23 cellular contexts compared by ENCODE assay signal in genomic region chr6:16665992-16666391, GRCh38.
DNase-seq lines count a peak whose midpoint lies in the region; TF ChIP-seq lines count a peak whose summit lies in the region.
"Had no signal": no experiment of that assay in that cellular context is flagged by ENCODE, and none has a peak within 500 bp of the region (broad histone marks: within the 10 kb centered on the region; RNA-seq: fewer than 3 reads in every experiment).

No MANE protein-coding gene starts in this region.

- POLR2A ChIA-PET in activated CD4-positive, alpha-beta memory T cell treated with anti-CD3 and anti-CD28 coated beads, Interleukin-2, amount 10 ng/mL, durations not matched to agents 7 days and 5 days (lab: Charles Lee) = interaction anchor here (0.8 to 6.7 kb wide), 2 partner anchors 32 to 96 kb away, joined by 3 to 68 read pairs; partner anchors contain the start of gene ATXN1
- POLR2A ChIA-PET in activated CD4-positive, alpha-beta memory T cell treated with anti-CD3 and anti-CD28 coated beads for 36 hours (lab: Charles Lee) = no interaction called here
- POLR2A ChIA-PET in CD4-positive, alpha-beta memory T cell (lab: Charles Lee; ENCODE audit: partially characterized antibody) = interaction anchor here (1.6 to 7.9 kb wide), 2 partner anchors 8 to 32 kb away, joined by 6 to 65 read pairs; no protein-coding TSS in a partner anchor

- peaks cover 61% of the 10 kb centered on the region for H3K36me3 Mint-ChIP-seq in activated CD4-positive, alpha-beta memory T cell treated with anti-CD3 and anti-CD28 coated beads, Interleukin-2, amount 10 ng/mL, durations not matched to agents 7 days and 5 days (ENCODE audit: low read depth)
- H3K36me3 Mint-ChIP-seq in activated CD4-positive, alpha-beta memory T cell treated with anti-CD3 and anti-CD28 coated beads for 36 hours = peaks cover 28% of the 10 kb centered on the region
- peaks cover 18 to 35% of the 10 kb centered on the region in 2 donors for H3K36me3 Mint-ChIP-seq in CD4-positive, alpha-beta memory T cell
- H3K36me3 Mint-ChIP-seq in activated T-helper 2 cell treated with anti-CD3 and anti-CD28 coated beads, Interferon-gamma antibody, Interleukin-2, Interleukin-4, amounts not matched to agents 10 μg/mL and 5 μg/mL and 100 μg/mL, durations not matched to agents 14 hours and 24 hours and 36 hours (ENCODE audit: low read depth) = peaks cover 68% of the 10 kb centered on the region
- H3K36me3 Mint-ChIP-seq in nephron progenitor cell (ENCODE audit: low read depth) = peaks cover 6% of the 10 kb centered on the region

- CTCF ChIA-PET in activated CD4-positive, alpha-beta memory T cell treated with anti-CD3 and anti-CD28 coated beads, Interleukin-2, amount 10 ng/mL, durations not matched to agents 7 days and 5 days (lab: Charles Lee) = interaction anchor here (1.4 to 2.0 kb wide), 2 partner anchors 96 to 102 kb away, joined by 3 to 4 read pairs; partner anchors contain the start of gene ATXN1
- CTCF ChIA-PET in activated CD4-positive, alpha-beta memory T cell treated with anti-CD3 and anti-CD28 coated beads for 36 hours (lab: Charles Lee) = interaction anchor here (1.2 kb wide), 1 partner anchor 46 kb away, joined by 4 read pairs; no protein-coding TSS in a partner anchor
- CTCF ChIA-PET in CD4-positive, alpha-beta memory T cell (lab: Charles Lee; ENCODE audit: partially characterized antibody) = no interaction called here

- peaks cover 36% of the 10 kb centered on the region for H3K4me1 ChIP-seq in CD4-positive, alpha-beta memory T cell (ENCODE audit: insufficient read depth, low read length)
- H3K4me1 ChIP-seq: BE2C had no signal

- peak overlapping the region; percentile 9 for H3K27ac Mint-ChIP-seq in activated CD4-positive, alpha-beta memory T cell treated with anti-CD3 and anti-CD28 coated beads, Interleukin-2, amount 10 ng/mL, durations not matched to agents 7 days and 5 days
- H3K27ac Mint-ChIP-seq in activated CD4-positive, alpha-beta memory T cell treated with anti-CD3 and anti-CD28 coated beads for 36 hours = no peak overlapping the region
- H3K27ac Mint-ChIP-seq in CD4-positive, alpha-beta memory T cell = peak overlapping the region in 4 of 7 donors; percentile 1 to 62 (median 24)
- peak overlapping the region; percentile 10 for H3K27ac Mint-ChIP-seq in activated T-helper 2 cell treated with anti-CD3 and anti-CD28 coated beads, Interferon-gamma antibody, Interleukin-2, Interleukin-4, amounts not matched to agents 10 μg/mL and 5 μg/mL and 100 μg/mL, durations not matched to agents 14 hours and 24 hours and 36 hours
- H3K27ac Mint-ChIP-seq in nephron progenitor cell = peak overlapping the region; percentile 56
- H3K27ac Mint-ChIP-seq: CD4-positive, alpha-beta T cell; GM23338; H9; HFFc6 had no signal

- no peak overlapping the region for H3K4me3 ChIP-seq in CD4-positive, alpha-beta memory T cell (ENCODE audit: low read length in 2 of 2)
- H3K4me3 ChIP-seq: A549; BLaER1 treated with 17β-estradiol and CSF1 and Interleukin-3, amounts not matched to agents 10 nM and 100 nM; GM23338 had no signal

- peaks cover 48% of the 10 kb centered on the region for H3K4me1 Mint-ChIP-seq in activated CD4-positive, alpha-beta memory T cell treated with anti-CD3 and anti-CD28 coated beads, Interleukin-2, amount 10 ng/mL, durations not matched to agents 7 days and 5 days
- peaks cover 65% of the 10 kb centered on the region for H3K4me1 Mint-ChIP-seq in activated CD4-positive, alpha-beta memory T cell treated with anti-CD3 and anti-CD28 coated beads for 36 hours (ENCODE audit: low read depth)
- H3K4me1 Mint-ChIP-seq in CD4-positive, alpha-beta memory T cell = peaks cover 32 to 45% (median 39%) of the 10 kb centered on the region in 4 donors
- peaks cover 59% of the 10 kb centered on the region for H3K4me1 Mint-ChIP-seq in activated T-helper 2 cell treated with anti-CD3 and anti-CD28 coated beads, Interferon-gamma antibody, Interleukin-2, Interleukin-4, amounts not matched to agents 10 μg/mL and 5 μg/mL and 100 μg/mL, durations not matched to agents 14 hours and 24 hours and 36 hours (ENCODE audit: low read depth)
- H3K4me1 Mint-ChIP-seq in nephron progenitor cell = peaks cover 5% of the 10 kb centered on the region

- H3K9me3 ChIP-seq in CD4-positive, alpha-beta memory T cell (ENCODE audit: control insufficient read depth in 1 of 2, low read length in 2 of 2) = no peaks in the 10 kb centered on the region
- H3K9me3 ChIP-seq: BE2C had no signal

- intact Hi-C loops in activated CD4-positive, alpha-beta memory T cell treated with anti-CD3 and anti-CD28 coated beads for 36 hours (cut with micrococcal nuclease) = no loop called here
- intact Hi-C loops in CD4-positive, alpha-beta memory T cell (cut with micrococcal nuclease) = no loop called here
- intact Hi-C loops in activated T-helper 2 cell treated with anti-CD3 and anti-CD28 coated beads, Interferon-gamma antibody, Interleukin-2, Interleukin-4, amounts not matched to agents 10 μg/mL and 5 μg/mL and 100 μg/mL, durations not matched to agents 14 hours and 24 hours and 36 hours (cut with micrococcal nuclease) = no loop called here

- no peaks in the 10 kb centered on the region for H3K27me3 Mint-ChIP-seq in activated CD4-positive, alpha-beta memory T cell treated with anti-CD3 and anti-CD28 coated beads, Interleukin-2, amount 10 ng/mL, durations not matched to agents 7 days and 5 days
- H3K27me3 Mint-ChIP-seq in activated CD4-positive, alpha-beta memory T cell treated with anti-CD3 and anti-CD28 coated beads for 36 hours = no peaks in the 10 kb centered on the region
- no peaks in the 10 kb centered on the region for H3K27me3 Mint-ChIP-seq in CD4-positive, alpha-beta memory T cell
- H3K27me3 Mint-ChIP-seq in activated T-helper 2 cell treated with anti-CD3 and anti-CD28 coated beads, Interferon-gamma antibody, Interleukin-2, Interleukin-4, amounts not matched to agents 10 μg/mL and 5 μg/mL and 100 μg/mL, durations not matched to agents 14 hours and 24 hours and 36 hours (ENCODE audit: low read depth) = no peaks in the 10 kb centered on the region
- H3K27me3 Mint-ChIP-seq in nephron progenitor cell (ENCODE audit: low read depth, poor library complexity) = no peaks in the 10 kb centered on the region
- H3K27me3 Mint-ChIP-seq: CD4-positive, alpha-beta T cell had no signal

- H3K4me3 Mint-ChIP-seq in activated CD4-positive, alpha-beta memory T cell treated with anti-CD3 and anti-CD28 coated beads, Interleukin-2, amount 10 ng/mL, durations not matched to agents 7 days and 5 days = no peak overlapping the region
- no peak overlapping the region for H3K4me3 Mint-ChIP-seq in activated CD4-positive, alpha-beta memory T cell treated with anti-CD3 and anti-CD28 coated beads for 36 hours
- no peak overlapping the region for H3K4me3 Mint-ChIP-seq in CD4-positive, alpha-beta memory T cell
- H3K4me3 Mint-ChIP-seq in activated T-helper 2 cell treated with anti-CD3 and anti-CD28 coated beads, Interferon-gamma antibody, Interleukin-2, Interleukin-4, amounts not matched to agents 10 μg/mL and 5 μg/mL and 100 μg/mL, durations not matched to agents 14 hours and 24 hours and 36 hours (ENCODE audit: low read depth) = no peak overlapping the region
- no peak overlapping the region for H3K4me3 Mint-ChIP-seq in nephron progenitor cell
- H3K4me3 Mint-ChIP-seq: CD14-positive monocyte; CD4-positive, alpha-beta T cell; GM23338; H9; HFFc6 had no signal

- H3K9me3 Mint-ChIP-seq in activated CD4-positive, alpha-beta memory T cell treated with anti-CD3 and anti-CD28 coated beads, Interleukin-2, amount 10 ng/mL, durations not matched to agents 7 days and 5 days = peaks cover 12% of the 10 kb centered on the region
- peaks cover 11% of the 10 kb centered on the region for H3K9me3 Mint-ChIP-seq in activated CD4-positive, alpha-beta memory T cell treated with anti-CD3 and anti-CD28 coated beads for 36 hours
- H3K9me3 Mint-ChIP-seq in CD4-positive, alpha-beta memory T cell = peaks cover 0 to 8% (median 5%) of the 10 kb centered on the region in 8 donors
- peaks cover 9% of the 10 kb centered on the region for H3K9me3 Mint-ChIP-seq in activated T-helper 2 cell treated with anti-CD3 and anti-CD28 coated beads, Interferon-gamma antibody, Interleukin-2, Interleukin-4, amounts not matched to agents 10 μg/mL and 5 μg/mL and 100 μg/mL, durations not matched to agents 14 hours and 24 hours and 36 hours
- H3K9me3 Mint-ChIP-seq in nephron progenitor cell = peaks cover 10% of the 10 kb centered on the region

- H3K36me3 ChIP-seq in CD4-positive, alpha-beta memory T cell (ENCODE audit: insufficient read depth, low read length) = no peaks in the 10 kb centered on the region
- H3K36me3 ChIP-seq: BE2C had no signal

- H3K27me3 ChIP-seq in CD4-positive, alpha-beta memory T cell (ENCODE audit: insufficient read depth, low read length) = no peaks in the 10 kb centered on the region
- H3K27me3 ChIP-seq: BE2C; BLaER1 treated with 17β-estradiol and CSF1 and Interleukin-3, amounts not matched to agents 10 nM and 100 nM had no signal

- TF ChIP-seq CTCF in nephron progenitor cell (IDR thresholded peaks at IDR 0.05) = no peak

- DNase-seq in activated CD4-positive, alpha-beta memory T cell treated with anti-CD3 and anti-CD28 coated beads, Interleukin-2, amount 10 ng/mL, durations not matched to agents 7 days and 5 days = no peak
- DNase-seq in activated CD4-positive, alpha-beta memory T cell treated with anti-CD3 and anti-CD28 coated beads for 36 hours = no peak
- no peak for DNase-seq in CD4-positive, alpha-beta memory T cell
- DNase-seq in activated T-helper 2 cell treated with anti-CD3 and anti-CD28 coated beads, Interferon-gamma antibody, Interleukin-2, Interleukin-4, amounts not matched to agents 10 μg/mL and 5 μg/mL and 100 μg/mL, durations not matched to agents 14 hours and 24 hours and 36 hours (ENCODE audit: low spot score) = no peak
- DNase-seq in nephron progenitor cell = no peak
- no peak for DNase-seq in NCI-H146 (lab: John Stamatoyannopoulos, UW)
- no peak for DNase-seq in 8988T
- DNase-seq: ACHN; AML-193; BE2C; Calu3; CD4-positive, alpha-beta T cell; COR-L47; DMS53; DMS79 treated with DMSO at 0.1 percent for 48 hours; GF-D8; H9; HFFc6 had no signal

- no peak overlapping the region for H3K27ac ChIP-seq in CD4-positive, alpha-beta memory T cell (ENCODE audit: low read depth, low read length)
- H3K27ac ChIP-seq: 22Rv1; A549; BLaER1 treated with 17β-estradiol and CSF1 and Interleukin-3, amounts not matched to agents 10 nM and 100 nM had no signal
